1 cellular context compared by ENCODE assay signal in the genomic region with DNA sequence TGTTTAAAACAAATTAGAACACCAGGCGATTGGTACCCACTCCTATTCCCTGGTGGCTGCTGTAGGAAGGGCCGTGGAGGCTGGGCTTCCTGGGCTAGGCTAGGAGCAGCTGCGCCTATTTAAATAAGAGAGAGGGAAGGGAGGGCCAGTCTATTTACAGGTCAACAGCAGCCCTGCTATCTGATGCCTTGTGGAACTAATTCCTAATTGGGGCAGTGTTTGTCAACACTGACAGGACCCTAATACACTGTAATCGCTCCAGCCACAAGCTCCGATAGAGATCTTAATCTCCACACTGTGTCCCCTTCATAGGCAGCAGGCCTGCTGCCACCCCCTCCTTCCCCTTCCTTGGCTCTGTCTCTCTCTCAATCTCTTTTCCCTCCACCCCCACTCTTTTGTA.
TF ChIP-seq lines count a peak whose summit lies in the region.

No MANE protein-coding gene starts in this region.

TF ChIP-seq in GM23338, 12 proteins besides CTCF, POLR2A, EP300 and RAD21 (continued from another document):
- TF ChIP-seq REST (IDR thresholded peaks at IDR 0.05; ENCODE audit: unreplicated experiment), result no peak
- TF ChIP-seq, protein P1, sequence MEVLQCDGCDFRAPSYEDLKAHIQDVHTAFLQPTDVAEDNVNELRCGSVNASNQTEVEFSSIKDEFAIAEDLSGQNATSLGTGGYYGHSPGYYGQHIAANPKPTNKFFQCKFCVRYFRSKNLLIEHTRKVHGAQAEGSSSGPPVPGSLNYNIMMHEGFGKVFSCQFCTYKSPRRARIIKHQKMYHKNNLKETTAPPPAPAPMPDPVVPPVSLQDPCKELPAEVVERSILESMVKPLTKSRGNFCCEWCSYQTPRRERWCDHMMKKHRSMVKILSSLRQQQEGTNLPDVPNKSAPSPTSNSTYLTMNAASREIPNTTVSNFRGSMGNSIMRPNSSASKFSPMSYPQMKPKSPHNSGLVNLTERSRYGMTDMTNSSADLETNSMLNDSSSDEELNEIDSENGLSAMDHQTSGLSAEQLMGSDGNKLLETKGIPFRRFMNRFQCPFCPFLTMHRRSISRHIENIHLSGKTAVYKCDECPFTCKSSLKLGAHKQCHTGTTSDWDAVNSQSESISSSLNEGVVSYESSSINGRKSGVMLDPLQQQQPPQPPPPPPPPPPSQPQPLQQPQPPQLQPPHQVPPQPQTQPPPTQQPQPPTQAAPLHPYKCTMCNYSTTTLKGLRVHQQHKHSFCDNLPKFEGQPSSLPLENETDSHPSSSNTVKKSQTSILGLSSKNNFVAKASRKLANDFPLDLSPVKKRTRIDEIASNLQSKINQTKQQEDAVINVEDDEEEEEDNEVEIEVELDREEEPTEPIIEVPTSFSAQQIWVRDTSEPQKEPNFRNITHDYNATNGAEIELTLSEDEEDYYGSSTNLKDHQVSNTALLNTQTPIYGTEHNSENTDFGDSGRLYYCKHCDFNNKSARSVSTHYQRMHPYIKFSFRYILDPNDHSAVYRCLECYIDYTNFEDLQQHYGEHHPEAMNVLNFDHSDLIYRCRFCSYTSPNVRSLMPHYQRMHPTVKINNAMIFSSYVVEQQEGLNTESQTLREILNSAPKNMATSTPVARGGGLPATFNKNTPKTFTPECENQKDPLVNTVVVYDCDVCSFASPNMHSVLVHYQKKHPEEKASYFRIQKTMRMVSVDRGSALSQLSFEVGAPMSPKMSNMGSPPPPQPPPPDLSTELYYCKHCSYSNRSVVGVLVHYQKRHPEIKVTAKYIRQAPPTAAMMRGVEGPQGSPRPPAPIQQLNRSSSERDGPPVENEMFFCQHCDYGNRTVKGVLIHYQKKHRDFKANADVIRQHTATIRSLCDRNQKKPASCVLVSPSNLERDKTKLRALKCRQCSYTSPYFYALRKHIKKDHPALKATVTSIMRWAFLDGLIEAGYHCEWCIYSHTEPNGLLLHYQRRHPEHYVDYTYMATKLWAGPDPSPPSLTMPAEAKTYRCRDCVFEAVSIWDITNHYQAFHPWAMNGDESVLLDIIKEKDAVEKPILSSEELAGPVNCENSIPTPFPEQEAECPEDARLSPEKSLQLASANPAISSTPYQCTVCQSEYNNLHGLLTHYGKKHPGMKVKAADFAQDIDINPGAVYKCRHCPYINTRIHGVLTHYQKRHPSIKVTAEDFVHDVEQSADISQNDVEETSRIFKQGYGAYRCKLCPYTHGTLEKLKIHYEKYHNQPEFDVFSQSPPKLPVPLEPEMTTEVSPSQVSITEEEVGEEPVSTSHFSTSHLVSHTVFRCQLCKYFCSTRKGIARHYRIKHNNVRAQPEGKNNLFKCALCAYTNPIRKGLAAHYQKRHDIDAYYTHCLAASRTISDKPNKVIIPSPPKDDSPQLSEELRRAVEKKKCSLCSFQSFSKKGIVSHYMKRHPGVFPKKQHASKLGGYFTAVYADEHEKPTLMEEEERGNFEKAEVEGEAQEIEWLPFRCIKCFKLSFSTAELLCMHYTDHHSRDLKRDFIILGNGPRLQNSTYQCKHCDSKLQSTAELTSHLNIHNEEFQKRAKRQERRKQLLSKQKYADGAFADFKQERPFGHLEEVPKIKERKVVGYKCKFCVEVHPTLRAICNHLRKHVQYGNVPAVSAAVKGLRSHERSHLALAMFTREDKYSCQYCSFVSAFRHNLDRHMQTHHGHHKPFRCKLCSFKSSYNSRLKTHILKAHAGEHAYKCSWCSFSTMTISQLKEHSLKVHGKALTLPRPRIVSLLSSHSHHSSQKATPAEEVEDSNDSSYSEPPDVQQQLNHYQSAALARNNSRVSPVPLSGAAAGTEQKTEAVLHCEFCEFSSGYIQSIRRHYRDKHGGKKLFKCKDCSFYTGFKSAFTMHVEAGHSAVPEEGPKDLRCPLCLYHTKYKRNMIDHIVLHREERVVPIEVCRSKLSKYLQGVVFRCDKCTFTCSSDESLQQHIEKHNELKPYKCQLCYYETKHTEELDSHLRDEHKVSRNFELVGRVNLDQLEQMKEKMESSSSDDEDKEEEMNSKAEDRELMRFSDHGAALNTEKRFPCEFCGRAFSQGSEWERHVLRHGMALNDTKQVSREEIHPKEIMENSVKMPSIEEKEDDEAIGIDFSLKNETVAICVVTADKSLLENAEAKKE (CRISPR knock-in tag; IDR thresholded peaks at IDR 0.05), result no peak
- no peak for TF ChIP-seq EZH2phosphoT487 (IDR thresholded peaks at IDR 0.05; ENCODE audit: unreplicated experiment)
- no peak for TF ChIP-seq CREB1 (CRISPR knock-in tag; IDR thresholded peaks at IDR 0.05; ENCODE audit: low read depth)
- no peak for TF ChIP-seq ZNF114 (CRISPR knock-in tag; IDR thresholded peaks at IDR 0.05)
- no peak for TF ChIP-seq EZH2 (IDR thresholded peaks at IDR 0.05; ENCODE audit: low read depth, unreplicated experiment)
TF ChIP-seq in GM23338: peak in this region for 0.
